In the genomic region with DNA sequence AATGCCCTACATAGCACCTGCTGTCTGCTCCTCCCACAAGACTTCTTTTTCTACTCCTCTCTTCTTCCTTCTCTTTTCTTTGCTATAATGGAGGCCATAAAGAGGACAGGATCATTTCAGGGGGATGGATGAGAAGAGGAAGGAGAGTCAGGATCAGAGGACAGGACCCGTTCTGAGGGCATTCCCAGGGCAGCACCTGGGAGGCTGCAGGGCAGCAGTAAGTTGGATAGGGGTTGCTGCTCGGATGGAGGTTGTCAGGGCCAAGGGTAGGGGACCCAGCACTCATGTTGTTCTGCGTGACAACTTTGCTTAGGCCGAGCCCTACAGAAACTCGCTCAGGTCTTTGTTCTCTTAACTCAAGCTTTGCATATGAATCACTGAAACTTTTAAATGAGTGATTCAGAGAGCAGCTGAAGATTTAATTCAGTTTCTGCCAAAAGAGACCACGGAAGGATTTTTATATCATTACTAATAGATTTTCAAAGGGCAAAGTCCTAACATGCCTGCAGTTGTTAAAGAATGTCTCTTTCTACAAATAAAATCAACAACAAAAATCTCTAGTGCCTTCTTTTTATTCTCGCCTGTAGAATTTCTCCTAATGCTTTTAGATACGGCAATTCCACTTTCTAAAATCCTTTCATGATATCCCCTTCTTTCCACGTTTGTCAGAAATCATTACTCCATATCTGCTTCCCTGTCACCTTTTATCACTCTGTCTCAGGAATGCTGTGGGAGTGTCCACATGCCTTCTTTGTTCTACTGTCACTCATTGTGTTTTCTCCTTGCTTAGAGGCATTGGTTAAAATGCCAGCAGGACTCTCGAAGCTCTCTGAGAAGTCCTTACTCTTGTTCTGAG, we compare ENCODE assay signal across 9 cellular contexts. TPM values are rescaled to one million over a fixed set of nuclear protein-coding genes. Genes with fewer than 3 reads are reported as not detected.
DNase-seq lines count a peak whose midpoint lies in the region; ATAC-seq and TF ChIP-seq lines count a peak whose summit lies in the region.
"Had no signal": no experiment of that assay in that cellular context is flagged by ENCODE, and none has a peak within 500 bp of the region (broad histone marks: within the 10 kb centered on the region; RNA-seq: fewer than 3 reads in every experiment).

No MANE protein-coding gene starts in this region.

- H3K27me3 Mint-ChIP-seq in T-helper 17 cell = peaks cover 7% of the 10 kb centered on the region

- no peaks in the 10 kb centered on the region for H3K9me3 ChIP-seq in ectodermal cell (ENCODE audit: control insufficient read depth, low read length)
- H3K9me3 ChIP-seq in T-helper 17 cell (ENCODE audit: control insufficient read depth, low read length, poor library complexity, severe bottlenecking) = no peaks in the 10 kb centered on the region
- no peaks in the 10 kb centered on the region for H3K9me3 ChIP-seq in uterus

- 22 to 24% methylated on average over 9 to 10 of the region's 10 CpGs for WGBS in ectodermal cell, 2 experiments

- H3K27ac ChIP-seq in ectodermal cell (ENCODE audit: insufficient read depth, low read depth, low read length, poor library complexity, severe bottlenecking) (peak overlapping the region; percentile 2), uterus (no peak overlapping the region)

- TF ChIP-seq POLR2A in uterus (IDR thresholded peaks at IDR 0.05) = no peak

- no peak for TF ChIP-seq CTCF in uterus (IDR thresholded peaks at IDR 0.05)

- H3K36me3 Mint-ChIP-seq in T-helper 17 cell (ENCODE audit: low read depth) = no peaks in the 10 kb centered on the region

- H3K27me3 ChIP-seq in ectodermal cell (ENCODE audit: control insufficient read depth, insufficient read depth, low read length, poor library complexity, severe bottlenecking) (no peaks in the 10 kb centered on the region), uterus (no peaks in the 10 kb centered on the region)

- no peak overlapping the region for H3K27ac Mint-ChIP-seq in T-helper 17 cell
- H3K27ac Mint-ChIP-seq: nephron had no signal

- intact Hi-C loops in uterus (cut with DNase I; ENCODE audit: low total_unique reads) = no loop called here

- ATAC-seq in GM21526 (IDR thresholded peaks at IDR 0.05; ENCODE audit: low FRiP score, unreplicated experiment) (peak; percentile 100), T-helper 17 cell (no peak)

- peaks cover 15% of the 10 kb centered on the region for H3K4me1 ChIP-seq in ectodermal cell (ENCODE audit: control insufficient read depth, insufficient read depth, low read length)
- H3K4me1 ChIP-seq in uterus = no peaks in the 10 kb centered on the region

- H3K4me3 ChIP-seq in ectodermal cell (ENCODE audit: insufficient read depth, low read depth, low read length) (no peak overlapping the region), uterus (no peak overlapping the region)

- no peak overlapping the region for H3K4me3 Mint-ChIP-seq in T-helper 17 cell
- H3K4me3 Mint-ChIP-seq: nephron had no signal

- peaks cover 7% of the 10 kb centered on the region for H3K4me1 Mint-ChIP-seq in T-helper 17 cell
- H3K4me1 Mint-ChIP-seq: nephron had no signal

- no peaks in the 10 kb centered on the region for H3K36me3 ChIP-seq in ectodermal cell (ENCODE audit: control insufficient read depth, insufficient read depth, low read length)
- H3K36me3 ChIP-seq in uterus = no peaks in the 10 kb centered on the region

- peak; percentile 83 for DNase-seq in GM04503 (ENCODE audit: low read depth)
- DNase-seq in HPDE6-E6E7 (ENCODE audit: extremely low spot score) = peak; percentile 84
- peak; percentile 9 to 32 (median 10) for DNase-seq in stimulated activated CD4-positive, alpha-beta T cell treated with anti-CD3 and anti-CD28 coated beads, Interleukin-12 subunit alpha, Interleukin-12 subunit beta, amount 100 ng/mL, for 48 hours (ENCODE audit: low read depth in 2 of 3, low spot score in 1 of 3)
- no peak for DNase-seq in T-helper 17 cell
- no peak for DNase-seq in uterus
- no peak for DNase-seq in NCI-H1092 treated with DMSO at 0.1 percent for 48 hours (lab: John Stamatoyannopoulos, UW)

RNA-seq across cellular contexts. Expression of gene GALNT5, which starts 11.1 kb away (rescaled TPM):
- 0.35 TPM for polyA plus RNA-seq in ectodermal cell (2013, experiment 1 of 4)
- polyA plus RNA-seq in ectodermal cell (2013, experiment 2 of 4) = 0.27 TPM
- 0.21 TPM for polyA plus RNA-seq in ectodermal cell (2013, experiment 3 of 4)
- 0.28 TPM for polyA plus RNA-seq in ectodermal cell (2013, experiment 4 of 4)
- not detected for total RNA-seq in T-helper 17 cell
- total RNA-seq in uterus = 1 to 10 TPM in 1 of 4 donors, under 1 TPM in 1, not detected in 2; 0.26 to 8.1 TPM

Comparison
In these comparisons a context has a peak if more than half of its experiments do, and no peak if none do; other contexts are left out.
1. DNase-seq: peak in GM04503 (single experiment), HPDE6-E6E7 (single experiment) and stimulated activated CD4-positive, alpha-beta T cell treated with anti-CD3 and anti-CD28 coated beads, Interleukin-12 subunit alpha, Interleukin-12 subunit beta, amount 100 ng/mL, for 48 hours (3 of 3); none in T-helper 17 cell (0 of 3), uterus (0 of 2) and NCI-H1092 treated with DMSO at 0.1 percent for 48 hours (single experiment).